In the genomic region with DNA sequence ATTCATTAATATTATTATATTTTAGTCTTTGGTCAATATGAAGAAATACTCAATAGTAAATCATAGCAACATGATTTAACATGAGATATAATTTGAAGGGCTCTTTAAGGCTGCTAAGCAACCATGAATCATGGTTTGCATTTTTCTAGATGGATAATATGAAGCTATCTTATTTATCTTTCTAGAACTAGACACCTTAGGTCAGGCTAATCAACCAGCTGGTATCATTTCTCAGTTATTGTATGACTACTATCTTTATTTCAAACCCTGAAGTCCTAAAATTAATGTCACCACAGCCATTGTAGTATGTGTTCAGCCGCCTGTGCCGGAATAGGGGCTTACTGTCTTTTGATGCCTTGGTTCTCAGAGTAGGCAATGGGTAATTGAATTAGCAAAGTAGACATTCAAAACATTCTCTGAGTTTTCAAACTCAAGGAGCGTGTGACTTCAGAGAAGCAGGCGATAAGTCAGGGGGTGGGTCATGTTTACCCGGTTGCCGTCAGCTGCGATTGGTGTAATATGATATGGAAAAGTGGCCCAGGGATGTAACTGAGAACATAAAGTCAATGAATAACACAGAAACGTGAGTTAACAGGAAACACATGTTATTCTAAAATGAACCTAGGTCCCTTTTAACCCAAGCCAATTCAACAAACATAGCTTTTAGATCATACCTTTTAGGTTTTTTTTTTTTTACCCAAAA, we compare ENCODE assay signal across 10 cellular contexts.
DNase-seq lines count a peak whose midpoint lies in the region; ATAC-seq and TF ChIP-seq lines count a peak whose summit lies in the region.
"Had no signal": no experiment of that assay in that cellular context is flagged by ENCODE, and none has a peak within 500 bp of the region (broad histone marks: within the 10 kb centered on the region; RNA-seq: fewer than 3 reads in every experiment).

No MANE protein-coding gene starts in this region.

- POLR2A ChIA-PET in HEK293T (lab: Yijun Ruan, JAX) (no interaction called here), OCI-LY7 (lab: Charles Lee) (no interaction called here)

- ATAC-seq in HG02623 (IDR thresholded peaks at IDR 0.05; ENCODE audit: unreplicated experiment) = no peak

- no CpG with 5 or more reads among the region's 8 CpGs for WGBS in trophoblast cell (ENCODE audit: extremely low coverage, insufficient coverage, insufficient read length)

- H4K8ac ChIP-seq in trophoblast cell (ENCODE audit: low read depth, low read length) = no peak overlapping the region

- no peaks in the 10 kb centered on the region for H4K20me1 ChIP-seq in OCI-LY7 (ENCODE audit: insufficient read depth, low read length)

- no peak overlapping the region for H2BK120ac ChIP-seq in trophoblast cell (ENCODE audit: insufficient read depth, low read length, poor library complexity)

- H3K27me3 ChIP-seq in trophoblast cell (ENCODE audit: insufficient read depth, low read length) = no peaks in the 10 kb centered on the region

- no peak for TF ChIP-seq CTCF in OCI-LY7 (conservative IDR thresholded peaks at IDR 0.05; ENCODE audit: low read length)

- no peaks in the 10 kb centered on the region for H3K9me3 ChIP-seq in trophoblast cell (ENCODE audit: insufficient read depth, low read depth, low read length)
- no peaks in the 10 kb centered on the region for H3K9me3 ChIP-seq in OCI-LY7 (ENCODE audit: low read length)

- H3K27ac ChIP-seq in trophoblast cell (ENCODE audit: low read depth, low read length) = no peak overlapping the region
- H3K27ac ChIP-seq in OCI-LY7 (ENCODE audit: low read depth, low read length, poor library complexity, severe bottlenecking) = no peak overlapping the region

- peaks cover 11 to 18% of the 10 kb centered on the region in 2 experiments for H3K4me1 ChIP-seq in trophoblast cell (ENCODE audit: control insufficient read depth in 1 of 2, insufficient read depth in 2 of 2, low read length in 2 of 2)
- no peaks in the 10 kb centered on the region for H3K4me1 ChIP-seq in OCI-LY7 (ENCODE audit: insufficient read depth, low read length, poor library complexity, severe bottlenecking)

- H2AFZ ChIP-seq in trophoblast cell (ENCODE audit: insufficient read depth, low read length, poor library complexity) (no peak overlapping the region), OCI-LY7 (ENCODE audit: low read length) (no peak overlapping the region)

- no peak overlapping the region for H3K4me3 ChIP-seq in trophoblast cell (ENCODE audit: low read depth, low read length)
- H3K4me3 ChIP-seq in OCI-LY7 (ENCODE audit: low read depth, low read length, poor library complexity, severe bottlenecking) = no peak overlapping the region

- H3K18ac ChIP-seq in trophoblast cell (ENCODE audit: low read length) = no peak overlapping the region

- no TSS peak for BruUV-seq in OCI-LY7 (replicated peaks; lab: Mats Ljungman, UMichigan)

- CTCF ChIA-PET in HEK293T (lab: Yijun Ruan, JAX) = interaction anchor here (0.8 kb wide), 1 partner anchor 11 kb away, joined by 3 read pairs; no protein-coding TSS in a partner anchor
- CTCF ChIA-PET in OCI-LY7 (lab: Charles Lee; ENCODE audit: unreplicated experiment) = no interaction called here

- no peak overlapping the region for H3K23ac ChIP-seq in trophoblast cell (ENCODE audit: low read length)

- H3K79me1 ChIP-seq in trophoblast cell (ENCODE audit: low read length) = no peaks in the 10 kb centered on the region

- H4K12ac ChIP-seq in trophoblast cell (ENCODE audit: low read depth, low read length) = no peak overlapping the region

- H3K4me2 ChIP-seq in trophoblast cell (ENCODE audit: low read length) (no peak overlapping the region), OCI-LY7 (ENCODE audit: low read length) (no peak overlapping the region)

- H2BK5ac ChIP-seq in trophoblast cell (ENCODE audit: low read depth, low read length, poor library complexity) = no peak overlapping the region

- DNase-seq in HEK293T (ENCODE audit: extremely low spot score) = peak; percentile 54
- peak; percentile 80 for DNase-seq in NCI-H2171 treated with DMSO at 0.1 percent for 48 hours (lab: John Stamatoyannopoulos, UW)
- peak; percentile 75 for DNase-seq in dermis blood vessel endothelial cell
- DNase-seq in trophoblast cell = peak; percentile 2 to 60
- DNase-seq in stimulated activated CD4-positive, alpha-beta T cell treated with anti-CD3 and anti-CD28 coated beads, Interleukin-1b, Interleukin-23, amount 100 ng/mL, for 48 hours = no peak
- DNase-seq in OCI-LY7 (ENCODE audit: low spot score) = no peak
- DNase-seq in GM03348 (ENCODE audit: low spot score) = no peak
- DNase-seq: activated T-cell treated with anti-CD3 and anti-CD28 coated beads, Interleukin-2, amount 50 U/mL, for 48 hours; nucleus accumbens had no signal

- no peak overlapping the region for H2BK12ac ChIP-seq in trophoblast cell (ENCODE audit: low read length)

- H3K9ac ChIP-seq in trophoblast cell (ENCODE audit: low read length) = no peak overlapping the region

- H3K36me3 ChIP-seq in trophoblast cell (ENCODE audit: control insufficient read depth in 1 of 2, insufficient read depth in 2 of 2, low read length in 2 of 2) (no peaks in the 10 kb centered on the region), OCI-LY7 (ENCODE audit: insufficient read depth, low read length) (no peaks in the 10 kb centered on the region)

- H4K91ac ChIP-seq in trophoblast cell (ENCODE audit: low read depth, low read length) = no peak overlapping the region

- intact Hi-C loops in OCI-LY7 (cut with micrococcal nuclease; ENCODE audit: unreplicated experiment) = no loop called here

- no peaks in the 10 kb centered on the region for H3K9me2 ChIP-seq in OCI-LY7 (ENCODE audit: insufficient read depth, low read length)

- no peak overlapping the region for H3K14ac ChIP-seq in trophoblast cell (ENCODE audit: low read length)

- H3K79me2 ChIP-seq in trophoblast cell (ENCODE audit: control insufficient read depth, insufficient read depth, low read length, poor library complexity) = no peaks in the 10 kb centered on the region
- no peaks in the 10 kb centered on the region for H3K79me2 ChIP-seq in OCI-LY7 (ENCODE audit: insufficient read depth, low read depth, low read length)

- no peak overlapping the region for H2AK5ac ChIP-seq in trophoblast cell (ENCODE audit: low read length)

- no peak overlapping the region for H3K4ac ChIP-seq in trophoblast cell (ENCODE audit: low read depth, low read length)

TF ChIP-seq in HEK293T, 16 proteins besides CTCF, POLR2A, EP300 and RAD21:
- TF ChIP-seq FOXK2 (IDR thresholded peaks at IDR 0.05) (peak; percentile 84; the same call in 1 of the 2 replicates), FOXM1 (IDR thresholded peaks at IDR 0.05; ENCODE audit: borderline replicate concordance) (no peak), LEF1 (IDR thresholded peaks at IDR 0.05; ENCODE audit: borderline replicate concordance) (no peak), SUZ12 (IDR thresholded peaks at IDR 0.05) (no peak), HDGF (IDR thresholded peaks at IDR 0.05; ENCODE audit: borderline replicate concordance) (no peak), ELF4 (IDR thresholded peaks at IDR 0.05) (no peak), BHLHE40 (IDR thresholded peaks at IDR 0.05; ENCODE audit: borderline replicate concordance) (no peak), ARNT (IDR thresholded peaks at IDR 0.05) (no peak), FOXA1 (IDR thresholded peaks at IDR 0.05) (no peak), NFRKB (IDR thresholded peaks at IDR 0.05) (no peak), L3MBTL2 (conservative IDR thresholded peaks at IDR 0.05) (no peak)
- TF ChIP-seq, protein P1, sequence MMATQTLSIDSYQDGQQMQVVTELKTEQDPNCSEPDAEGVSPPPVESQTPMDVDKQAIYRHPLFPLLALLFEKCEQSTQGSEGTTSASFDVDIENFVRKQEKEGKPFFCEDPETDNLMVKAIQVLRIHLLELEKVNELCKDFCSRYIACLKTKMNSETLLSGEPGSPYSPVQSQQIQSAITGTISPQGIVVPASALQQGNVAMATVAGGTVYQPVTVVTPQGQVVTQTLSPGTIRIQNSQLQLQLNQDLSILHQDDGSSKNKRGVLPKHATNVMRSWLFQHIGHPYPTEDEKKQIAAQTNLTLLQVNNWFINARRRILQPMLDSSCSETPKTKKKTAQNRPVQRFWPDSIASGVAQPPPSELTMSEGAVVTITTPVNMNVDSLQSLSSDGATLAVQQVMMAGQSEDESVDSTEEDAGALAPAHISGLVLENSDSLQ (IDR thresholded peaks at IDR 0.05) = 0 out of 2 replicates have a peak, but pooled peaks have one; percentile 9

Comparison
In these comparisons a context has a peak if more than half of its experiments do, and no peak if none do; other contexts are left out.
1. DNase-seq: peak in HEK293T (single experiment), NCI-H2171 treated with DMSO at 0.1 percent for 48 hours (single experiment), dermis blood vessel endothelial cell (single experiment) and trophoblast cell (2 of 2); none in stimulated activated CD4-positive, alpha-beta T cell treated with anti-CD3 and anti-CD28 coated beads, Interleukin-1b, Interleukin-23, amount 100 ng/mL, for 48 hours (single experiment), OCI-LY7 (single experiment) and GM03348 (single experiment).